24 cellular contexts compared by ENCODE assay signal in genomic region chr1:181405584-181405983, GRCh38.
"Had no signal": no experiment of that assay in that cellular context is flagged by ENCODE, and none has a peak within 500 bp of the region (broad histone marks: within the 10 kb centered on the region; RNA-seq: fewer than 3 reads in every experiment).

No MANE protein-coding gene starts in this region.

- H3K4me1 ChIP-seq: esophagus muscularis mucosa, gastrocnemius medialis, left ventricle myocardium inferior, right atrium auricular region, sigmoid colon, stomach had no signal

- H3K4me3 ChIP-seq: esophagus muscularis mucosa, gastrocnemius medialis, left ventricle myocardium inferior, lung, ovary, right atrium auricular region, sigmoid colon, skin epidermis, stomach, thoracic aorta had no signal

- H3K36me3 ChIP-seq: esophagus muscularis mucosa, gastrocnemius medialis, left ventricle myocardium inferior, ovary, right atrium auricular region, sigmoid colon, stomach, thoracic aorta had no signal

- ATAC-seq: effector memory CD8-positive, alpha-beta T cell; gastrocnemius medialis had no signal

- H3K27ac Mint-ChIP-seq: dendritic cell treated with granulocyte-macrophage colony-stimulating factor and Interleukin-4, amounts not matched to agents 40 ng/mL and 50 ng/mL, for 4 days; effector memory CD8-positive, alpha-beta T cell; immature natural killer cell; naive B cell had no signal

- H3K27me3 ChIP-seq: esophagus muscularis mucosa, gastrocnemius medialis, ovary, right atrium auricular region, sigmoid colon had no signal

- DNase-seq: effector memory CD8-positive, alpha-beta T cell; gastrocnemius medialis; glutamatergic neuron; immature natural killer cell; left ventricle myocardium inferior; mesendoderm; naive B cell; nucleus accumbens; ovary; sigmoid colon; stimulated activated CD4-positive, alpha-beta T cell treated with anti-CD3 and anti-CD28 coated beads, Interleukin-2, amount 100 ng/mL, for 24 hours; stimulated activated CD4-positive, alpha-beta T cell treated with anti-CD3 and anti-CD28 coated beads, Interleukin-4, amount 100 ng/mL, for 4 hours; stimulated activated naive CD4-positive, alpha-beta T cell; stomach; substantia nigra; trophoblast cell had no signal

- H3K9me3 ChIP-seq: esophagus muscularis mucosa, gastrocnemius medialis, left ventricle myocardium inferior, ovary, right atrium auricular region, sigmoid colon, stomach, thoracic aorta had no signal

- H3K27ac ChIP-seq: epithelial cell of prostate, esophagus muscularis mucosa, gastrocnemius medialis, left ventricle myocardium inferior, ovary, right atrium auricular region, sigmoid colon, skin epidermis, stomach, thoracic aorta had no signal

- H3K36me3 Mint-ChIP-seq: immature natural killer cell, naive B cell had no signal

- H3K4me3 Mint-ChIP-seq: dendritic cell treated with granulocyte-macrophage colony-stimulating factor and Interleukin-4, amounts not matched to agents 40 ng/mL and 50 ng/mL, for 4 days; effector memory CD8-positive, alpha-beta T cell; immature natural killer cell; naive B cell; neural crest cell had no signal

- H3K9me3 Mint-ChIP-seq: dendritic cell treated with granulocyte-macrophage colony-stimulating factor and Interleukin-4, amounts not matched to agents 40 ng/mL and 50 ng/mL, for 4 days; immature natural killer cell; neural crest cell had no signal

- H3K4me1 Mint-ChIP-seq: immature natural killer cell, naive B cell, neural crest cell had no signal
